Comparison of ENCODE assay signal across 1 cellular context in genomic region chr5:159912033-159912800, GRCh38.
TF ChIP-seq lines count a peak whose summit lies in the region.

No MANE protein-coding gene starts in this region.

TF ChIP-seq in HEK293, 187 proteins besides CTCF, POLR2A, EP300 and RAD21:
- TF ChIP-seq PATZ1 (tag by site-specific recombination; IDR thresholded peaks at IDR 0.05) (no peak), ZNF664 (tag by site-specific recombination; IDR thresholded peaks at IDR 0.05) (peak; percentile 70), ZNF768 (tag by site-specific recombination; IDR thresholded peaks at IDR 0.05) (peak; percentile 46; the same call in 1 of the 2 replicates)
